1 cellular context compared by ENCODE assay signal in the genomic region with DNA sequence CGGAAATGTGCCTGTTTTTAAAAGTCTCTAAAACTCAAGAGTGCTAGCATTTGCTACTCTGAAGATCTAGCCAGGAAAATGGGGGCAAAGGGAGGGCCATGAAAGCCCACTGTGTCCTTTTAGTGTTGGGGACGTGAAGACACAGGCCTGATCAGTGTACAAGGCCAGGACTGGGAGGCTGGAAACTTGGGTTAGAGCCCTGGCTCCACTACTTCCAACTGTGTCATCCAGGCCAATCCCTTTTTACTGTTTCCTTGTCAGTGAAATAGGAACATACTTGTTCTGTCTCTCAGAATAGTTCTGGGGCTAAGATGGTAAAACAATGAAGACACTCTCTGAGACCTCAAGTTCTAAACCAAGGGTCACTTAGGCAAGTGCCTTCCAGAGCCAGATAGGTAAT.
TF ChIP-seq lines count a peak whose summit lies in the region.

No MANE protein-coding gene starts in this region.

TF ChIP-seq in IMR-90, 13 proteins besides CTCF, POLR2A, EP300 and RAD21:
- TF ChIP-seq, protein P1, sequence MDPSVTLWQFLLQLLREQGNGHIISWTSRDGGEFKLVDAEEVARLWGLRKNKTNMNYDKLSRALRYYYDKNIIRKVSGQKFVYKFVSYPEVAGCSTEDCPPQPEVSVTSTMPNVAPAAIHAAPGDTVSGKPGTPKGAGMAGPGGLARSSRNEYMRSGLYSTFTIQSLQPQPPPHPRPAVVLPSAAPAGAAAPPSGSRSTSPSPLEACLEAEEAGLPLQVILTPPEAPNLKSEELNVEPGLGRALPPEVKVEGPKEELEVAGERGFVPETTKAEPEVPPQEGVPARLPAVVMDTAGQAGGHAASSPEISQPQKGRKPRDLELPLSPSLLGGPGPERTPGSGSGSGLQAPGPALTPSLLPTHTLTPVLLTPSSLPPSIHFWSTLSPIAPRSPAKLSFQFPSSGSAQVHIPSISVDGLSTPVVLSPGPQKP (IDR thresholded peaks at IDR 0.05; ENCODE audit: borderline replicate concordance, low read depth, low read length): no peak
- no peak for TF ChIP-seq MAZ (IDR thresholded peaks at IDR 0.05; ENCODE audit: borderline replicate concordance, low read depth, low read length)
- no peak for TF ChIP-seq NFE2L2 (IDR thresholded peaks at IDR 0.05; ENCODE audit: low read depth, low read length)
- no peak for TF ChIP-seq FOS (IDR thresholded peaks at IDR 0.05; ENCODE audit: low read depth, low read length)
- TF ChIP-seq RCOR1 (IDR thresholded peaks at IDR 0.05; ENCODE audit: insufficient replicate concordance, low read length): no peak
- TF ChIP-seq CHD1 (IDR thresholded peaks at IDR 0.05; ENCODE audit: low read depth, low read length): no peak
- TF ChIP-seq, protein P2, sequence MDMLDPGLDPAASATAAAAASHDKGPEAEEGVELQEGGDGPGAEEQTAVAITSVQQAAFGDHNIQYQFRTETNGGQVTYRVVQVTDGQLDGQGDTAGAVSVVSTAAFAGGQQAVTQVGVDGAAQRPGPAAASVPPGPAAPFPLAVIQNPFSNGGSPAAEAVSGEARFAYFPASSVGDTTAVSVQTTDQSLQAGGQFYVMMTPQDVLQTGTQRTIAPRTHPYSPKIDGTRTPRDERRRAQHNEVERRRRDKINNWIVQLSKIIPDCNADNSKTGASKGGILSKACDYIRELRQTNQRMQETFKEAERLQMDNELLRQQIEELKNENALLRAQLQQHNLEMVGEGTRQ (IDR thresholded peaks at IDR 0.05; ENCODE audit: low read depth, low read length): no peak
- TF ChIP-seq MAFK (IDR thresholded peaks at IDR 0.05; ENCODE audit: low read depth, low read length): no peak
- TF ChIP-seq RFX5 (IDR thresholded peaks at IDR 0.05; ENCODE audit: low read depth, low read length): no peak
- no peak for TF ChIP-seq SMC3 (IDR thresholded peaks at IDR 0.05; ENCODE audit: low read depth, low read length)
- no peak for TF ChIP-seq CEBPB (IDR thresholded peaks at IDR 0.05; ENCODE audit: low read depth, low read length)
- no peak for TF ChIP-seq BHLHE40 (IDR thresholded peaks at IDR 0.05; ENCODE audit: low read depth, low read length)
- no peak for TF ChIP-seq MXI1 (IDR thresholded peaks at IDR 0.05; ENCODE audit: borderline replicate concordance, low read depth, low read length)
TF ChIP-seq in IMR-90: peak in this region for 0.
